In the genomic region with DNA sequence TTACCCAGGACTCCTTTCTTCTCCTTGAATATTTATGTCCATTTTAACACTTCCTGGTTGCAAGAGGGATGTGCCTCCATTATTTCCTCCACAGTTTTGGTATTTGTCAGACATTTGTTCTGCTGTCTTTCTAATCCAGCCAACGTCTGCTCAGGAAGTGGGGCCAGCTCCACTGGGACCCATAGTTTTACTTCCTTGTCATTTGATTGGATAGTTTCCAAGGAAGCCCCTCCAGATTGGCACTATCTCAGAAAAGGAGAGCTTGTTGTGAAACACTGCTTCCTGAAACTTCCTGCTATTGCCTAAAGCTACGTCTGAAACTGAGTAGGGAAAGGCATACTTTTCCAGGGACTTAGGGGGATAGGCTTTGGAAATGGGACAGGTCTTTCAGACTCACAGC, we compare ENCODE assay signal across 20 cellular contexts. TPM values are rescaled to one million over a fixed set of nuclear protein-coding genes. Genes with fewer than 3 reads are reported as not detected.
DNase-seq lines count a peak whose midpoint lies in the region; ATAC-seq and TF ChIP-seq lines count a peak whose summit lies in the region.
"Had no signal": no experiment of that assay in that cellular context is flagged by ENCODE, and none has a peak within 500 bp of the region (broad histone marks: within the 10 kb centered on the region; RNA-seq: fewer than 3 reads in every experiment).

No MANE protein-coding gene starts in this region.

- intact Hi-C loops in ascending aorta (cut with DNase I) = no loop called here

- H3K4me3 ChIP-seq in BLaER1 treated with 17β-estradiol and CSF1 and Interleukin-3, amounts not matched to agents 10 nM and 100 nM = no peak overlapping the region
- peak overlapping the region; percentile 60 for H3K4me3 ChIP-seq in SK-N-MC
- H3K4me3 ChIP-seq in fibroblast of pulmonary artery (replicated peaks; ENCODE audit: low read depth, low read length) = no peak overlapping the region
- no peak overlapping the region for H3K4me3 ChIP-seq in ascending aorta
- H3K4me3 ChIP-seq: A549, GM12878, GM23338 had no signal

- in situ Hi-C loops in GM13976 (cut with MboI; ENCODE audit: low sequenced_read_pairs, unreplicated experiment) = no loop called here

- no peaks in the 10 kb centered on the region for H4K20me1 ChIP-seq in BLaER1 treated with 17β-estradiol and CSF1 and Interleukin-3, amounts not matched to agents 10 nM and 100 nM

- DNase-seq in SK-N-MC (ENCODE audit: low read depth, low spot score) (peak; percentile 94), fibroblast of pulmonary artery (ENCODE audit: low read depth) (peak; percentile 36), ascending aorta (ENCODE audit: low spot score in 2 of 2) (no peak), GM13976 (ENCODE audit: low spot score) (no peak), SIG-M5 treated with dmso at 0.1 percent for 504 hours (lab: John Stamatoyannopoulos, UW; ENCODE audit: unreplicated experiment) (no peak)
- DNase-seq: 8988T; CD4-positive, CD25-positive, alpha-beta regulatory T cell; CD8-positive, alpha-beta memory T cell; DMS 273 treated with DMSO at 0.1 percent for 48 hours; DMS79; EL; GDM1; H9 had no signal

- H3K9me3 ChIP-seq in BLaER1 treated with 17β-estradiol and CSF1 and Interleukin-3, amounts not matched to agents 10 nM and 100 nM (replicated peaks in 1 of 11) = no peaks in the 10 kb centered on the region
- H3K9me3 ChIP-seq in SK-N-MC (ENCODE audit: low read depth, low read length) = no peaks in the 10 kb centered on the region
- no peaks in the 10 kb centered on the region for H3K9me3 ChIP-seq in ascending aorta
- H3K9me3 ChIP-seq: A549 had no signal

- H3K9ac ChIP-seq in BLaER1 treated with 17β-estradiol and CSF1 and Interleukin-3, amounts not matched to agents 10 nM and 100 nM = no peak overlapping the region
- H3K9ac ChIP-seq in SK-N-MC (ENCODE audit: insufficient read length) = no peak overlapping the region

- peak overlapping the region in 10 of 11 experiments; percentile 11 to 78 (median 54); a peak in 19 of 22 replicates for H3K4me2 ChIP-seq in BLaER1 treated with 17β-estradiol and CSF1 and Interleukin-3, amounts not matched to agents 10 nM and 100 nM
- H3K4me2 ChIP-seq: A549, GM23338 had no signal

- H3K4me1 ChIP-seq in BLaER1 treated with 17β-estradiol and CSF1 and Interleukin-3, amounts not matched to agents 10 nM and 100 nM = peaks cover 8 to 26% (median 20%) of the 10 kb centered on the region in 10 experiments; a peak in 19 of 20 replicates
- H3K4me1 ChIP-seq in ascending aorta = no peaks in the 10 kb centered on the region

- no peak for ATAC-seq in HG02588 (IDR thresholded peaks at IDR 0.05; ENCODE audit: unreplicated experiment)
- ATAC-seq: A549, GM12878, GM23338, HCT116 had no signal

- TF ChIP-seq CTCF in fibroblast of pulmonary artery (IDR thresholded peaks at IDR 0.05; ENCODE audit: low read length, missing control alignments) = no peak
- TF ChIP-seq CTCF in ascending aorta (IDR thresholded peaks at IDR 0.05) = no peak
- TF ChIP-seq CTCF in GM13976 (IDR thresholded peaks at IDR 0.05; ENCODE audit: borderline replicate concordance, control extremely low read depth, extremely low read depth, insufficient read depth, missing control alignments) = no peak

- peaks cover 3 to 14% (median 9%) of the 10 kb centered on the region in 11 experiments for H3K27me3 ChIP-seq in BLaER1 treated with 17β-estradiol and CSF1 and Interleukin-3, amounts not matched to agents 10 nM and 100 nM
- no peaks in the 10 kb centered on the region for H3K27me3 ChIP-seq in ascending aorta

- peaks cover 38 to 55% (median 47%) of the 10 kb centered on the region in 11 experiments for H3K36me3 ChIP-seq in BLaER1 treated with 17β-estradiol and CSF1 and Interleukin-3, amounts not matched to agents 10 nM and 100 nM
- H3K36me3 ChIP-seq in SK-N-MC (ENCODE audit: insufficient read depth, low read length) (no peaks in the 10 kb centered on the region), ascending aorta (peaks cover 6 to 25% of the 10 kb centered on the region in 2 donors)

- peak overlapping the region in 5 of 11 experiments; percentile 31 to 49 (median 40); a peak in 11 of 22 replicates for H3K27ac ChIP-seq in BLaER1 treated with 17β-estradiol and CSF1 and Interleukin-3, amounts not matched to agents 10 nM and 100 nM
- H3K27ac ChIP-seq in SK-N-MC (peak overlapping the region; percentile 72), ascending aorta (no peak overlapping the region)
- H3K27ac ChIP-seq: A549, C4-2B had no signal

RNA-seq across cellular contexts. Expression of gene STRIP2, which starts 6.6 kb away (rescaled TPM):
- 2.3 TPM for total RNA-seq in ascending aorta

Comparison
In these comparisons a context has a peak if more than half of its experiments do, and no peak if none do; other contexts are left out.
1. DNase-seq: peak in SK-N-MC (single experiment) and fibroblast of pulmonary artery (single experiment); none in ascending aorta (0 of 2), GM13976 (single experiment) and SIG-M5 treated with dmso at 0.1 percent for 504 hours (single experiment).